ENCODE assay signal across 12 cellular contexts in the genomic region with DNA sequence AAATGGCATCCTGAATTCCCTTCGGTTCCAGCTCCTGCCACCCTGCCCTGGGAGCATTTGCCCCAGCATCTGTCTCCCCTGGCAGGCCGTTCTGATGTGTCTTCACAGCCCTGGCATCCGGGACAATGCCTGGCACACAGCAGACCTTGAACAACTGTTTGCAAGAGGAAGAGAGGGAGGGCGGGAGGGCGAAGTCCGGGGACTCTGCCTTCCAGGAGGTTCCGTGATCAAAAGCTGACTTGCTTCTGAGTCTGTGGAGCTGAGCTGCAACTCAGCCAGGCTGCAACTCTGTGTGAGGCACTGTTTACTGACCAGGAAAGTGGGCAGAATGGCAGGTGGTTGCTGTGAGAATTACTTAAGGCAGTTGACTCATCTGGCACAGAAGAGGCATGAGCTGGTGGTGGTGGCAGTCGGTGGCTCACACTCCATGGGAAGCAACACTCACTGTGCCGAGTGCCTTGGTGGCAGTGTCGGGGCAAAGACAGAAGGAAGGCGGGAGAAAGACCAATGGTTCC.
DNase-seq lines count a peak whose midpoint lies in the region; ATAC-seq and TF ChIP-seq lines count a peak whose summit lies in the region.
"Had no signal": no experiment of that assay in that cellular context is flagged by ENCODE, and none has a peak within 500 bp of the region (broad histone marks: within the 10 kb centered on the region; RNA-seq: fewer than 3 reads in every experiment).

No MANE protein-coding gene starts in this region.

- H3K4me3 ChIP-seq in GM23248 (peak overlapping the region; percentile 3; the same call in 1 of the 2 replicates), fibroblast of the aortic adventitia (ENCODE audit: low read depth, low read length) (no peak overlapping the region), osteoblast (ENCODE audit: insufficient read depth, low read length) (no peak overlapping the region)

- in situ Hi-C loops in GM23248 (cut with MboI) = loop anchor here (10.0 kb wide), 1 partner anchor 959 kb away; no protein-coding TSS in a partner anchor

- no peaks in the 10 kb centered on the region for H3K9me2 ChIP-seq in GM23248 (ENCODE audit: insufficient read depth)

- H2AFZ ChIP-seq in GM23248 (no peak overlapping the region), osteoblast (ENCODE audit: low read length) (no peak overlapping the region)

- H3K36me3 ChIP-seq in GM23248 (ENCODE audit: low read depth) (no peaks in the 10 kb centered on the region), osteoblast (ENCODE audit: insufficient read depth, low read length) (no peaks in the 10 kb centered on the region)
- H3K36me3 ChIP-seq: BE2C had no signal

- no peak overlapping the region for H3K9ac ChIP-seq in GM23248

- H3K4me1 ChIP-seq in GM23248 (ENCODE audit: insufficient read depth) (peaks cover 4% of the 10 kb centered on the region; the same call in 1 of the 2 replicates), osteoblast (ENCODE audit: insufficient read depth, low read length) (no peaks in the 10 kb centered on the region)

- H4K20me1 ChIP-seq in GM23248 (ENCODE audit: insufficient read depth) (no peaks in the 10 kb centered on the region), osteoblast (ENCODE audit: insufficient read depth, low read length) (no peaks in the 10 kb centered on the region)

- ATAC-seq in HG02973 (IDR thresholded peaks at IDR 0.05; ENCODE audit: unreplicated experiment) (no peak), GM19324 (IDR thresholded peaks at IDR 0.05; ENCODE audit: low FRiP score, unreplicated experiment) (no peak)

- H3K79me2 ChIP-seq in GM23248 (ENCODE audit: insufficient read depth) (no peaks in the 10 kb centered on the region), osteoblast (ENCODE audit: insufficient read depth, low read length) (no peaks in the 10 kb centered on the region)

- peaks cover 32% of the 10 kb centered on the region for H3K27me3 ChIP-seq in GM23248 (replicated peaks; ENCODE audit: insufficient read depth)
- H3K27me3 ChIP-seq in osteoblast (ENCODE audit: insufficient read depth, low read length) = peaks cover 3% of the 10 kb centered on the region
- H3K27me3 ChIP-seq: BE2C had no signal

- TF ChIP-seq CTCF in fibroblast of the aortic adventitia (IDR thresholded peaks at IDR 0.05; ENCODE audit: insufficient read depth, low read length) (no peak), osteoblast (IDR thresholded peaks at IDR 0.05; ENCODE audit: extremely low read depth, low read depth, low read length) (no peak)

- H3K27ac ChIP-seq in GM23248 (no peak overlapping the region), osteoblast (ENCODE audit: low read depth, low read length) (no peak overlapping the region)

- H3K4me2 ChIP-seq in GM23248 (ENCODE audit: unreplicated experiment) (peak overlapping the region; percentile 55), osteoblast (ENCODE audit: insufficient read depth, low read length) (no peak overlapping the region)

- 6 to 9% methylated on average over 9 to 11 of the region's 11 CpGs for WGBS in GM23248 (ENCODE audit: low coverage in 1 of 2, low lambda C conversion rate in 2 of 2, missing lambda C conversion rate in 2 of 2), 2 experiments

- peaks cover 5% of the 10 kb centered on the region; the same call in 1 of the 2 replicates for H3F3A ChIP-seq in GM23248 (ENCODE audit: insufficient read depth)

- DNase-seq in GM23248 = peak; percentile 75
- DNase-seq in SHP77 (lab: John Stamatoyannopoulos, UW) = peak; percentile 42 to 75
- peak; percentile 17 for DNase-seq in fibroblast of the aortic adventitia (ENCODE audit: low read depth)
- DNase-seq in osteoblast (ENCODE audit: insufficient read length, low spot score, missing footprints) = peak; percentile 89
- DNase-seq in activated CD8-positive, alpha-beta memory T cell treated with anti-CD3 and anti-CD28 coated beads for 24 hours = no peak
- no peak for DNase-seq in OCI-M1 (lab: John Stamatoyannopoulos, UW)
- DNase-seq: BE2C; effector CD4-positive, alpha-beta T cell; NCI-H1417 treated with DMSO at 0.1 percent for 48 hours; NCI-H82 had no signal

- no peaks in the 10 kb centered on the region for H3K9me3 ChIP-seq in GM23248 (ENCODE audit: low read depth)
- no peaks in the 10 kb centered on the region for H3K9me3 ChIP-seq in osteoblast (ENCODE audit: low read depth, low read length)
- H3K9me3 ChIP-seq: BE2C had no signal

Comparison
In these comparisons a context has a peak if more than half of its experiments do, and no peak if none do; other contexts are left out.
1. DNase-seq: peak in GM23248 (single experiment), SHP77 (2 of 2), fibroblast of the aortic adventitia (single experiment) and osteoblast (single experiment); none in activated CD8-positive, alpha-beta memory T cell treated with anti-CD3 and anti-CD28 coated beads for 24 hours (single experiment) and OCI-M1 (single experiment).